In genomic region chr17:1783834-1784611, GRCh38 we compare ENCODE assay signal across 8 cellular contexts. TPM values are rescaled to one million over a fixed set of nuclear protein-coding genes. Genes with fewer than 3 reads are reported as not detected.
DNase-seq lines count a peak whose midpoint lies in the region; ATAC-seq and TF ChIP-seq lines count a peak whose summit lies in the region.

No MANE protein-coding gene starts in this region.

- peak overlapping the region; percentile 75 to 93 (median 83) for H3K9ac ChIP-seq in BLaER1 treated with 17β-estradiol and CSF1 and Interleukin-3, amounts not matched to agents 10 nM and 100 nM
- no peak overlapping the region for H3K9ac ChIP-seq in fibroblast of lung (ENCODE audit: insufficient read depth, low read length)

- no peaks in the 10 kb centered on the region for H3K9me3 Mint-ChIP-seq in T-helper 2 cell treated with Interferon-gamma antibody and Interleukin-4, amounts not matched to agents 5 μg/mL and 100 μg/mL, for 36 hours
- no peaks in the 10 kb centered on the region for H3K9me3 Mint-ChIP-seq in nephron progenitor cell

- peaks cover 52 to 74% (median 53%) of the 10 kb centered on the region in 10 experiments for H3K4me1 ChIP-seq in BLaER1 treated with 17β-estradiol and CSF1 and Interleukin-3, amounts not matched to agents 10 nM and 100 nM
- peaks cover 46% of the 10 kb centered on the region for H3K4me1 ChIP-seq in fibroblast of lung (ENCODE audit: control insufficient read depth, extremely low read depth, insufficient read depth, low read length)

- no peaks in the 10 kb centered on the region for H3K9me3 ChIP-seq in BLaER1 treated with 17β-estradiol and CSF1 and Interleukin-3, amounts not matched to agents 10 nM and 100 nM (replicated peaks in 1 of 11)
- H3K9me3 ChIP-seq in fibroblast of lung (ENCODE audit: control insufficient read depth, insufficient read depth, low read depth, low read length): no peaks in the 10 kb centered on the region

- no peaks in the 10 kb centered on the region for H3K27me3 Mint-ChIP-seq in T-helper 2 cell treated with Interferon-gamma antibody and Interleukin-4, amounts not matched to agents 5 μg/mL and 100 μg/mL, for 36 hours (ENCODE audit: low read depth)
- H3K27me3 Mint-ChIP-seq in nephron progenitor cell (ENCODE audit: low read depth, poor library complexity): no peaks in the 10 kb centered on the region

- H3K4me3 Mint-ChIP-seq in T-helper 2 cell treated with Interferon-gamma antibody and Interleukin-4, amounts not matched to agents 5 μg/mL and 100 μg/mL, for 36 hours: no peak overlapping the region
- H3K4me3 Mint-ChIP-seq in nephron progenitor cell: no peak overlapping the region

- ATAC-seq in HG02870 (IDR thresholded peaks at IDR 0.05; ENCODE audit: unreplicated experiment): no peak
- no peak for ATAC-seq in GM18909 (IDR thresholded peaks at IDR 0.05; ENCODE audit: poor library complexity, unreplicated experiment)

- peak overlapping the region; percentile 54 for H3K27ac Mint-ChIP-seq in T-helper 2 cell treated with Interferon-gamma antibody and Interleukin-4, amounts not matched to agents 5 μg/mL and 100 μg/mL, for 36 hours
- H3K27ac Mint-ChIP-seq in nephron progenitor cell: peak overlapping the region; percentile 63

- H2AFZ ChIP-seq in fibroblast of lung (ENCODE audit: low read length): no peak overlapping the region

- peak overlapping the region; percentile 74 to 98 (median 92) for H3K27ac ChIP-seq in BLaER1 treated with 17β-estradiol and CSF1 and Interleukin-3, amounts not matched to agents 10 nM and 100 nM
- peak overlapping the region; percentile 88 for H3K27ac ChIP-seq in fibroblast of lung (ENCODE audit: insufficient read depth, low read length)

- peaks cover 48% of the 10 kb centered on the region for H3K36me3 Mint-ChIP-seq in T-helper 2 cell treated with Interferon-gamma antibody and Interleukin-4, amounts not matched to agents 5 μg/mL and 100 μg/mL, for 36 hours (ENCODE audit: low read depth)
- peaks cover 69% of the 10 kb centered on the region for H3K36me3 Mint-ChIP-seq in nephron progenitor cell (ENCODE audit: low read depth)

- TF ChIP-seq CTCF in fibroblast of lung (conservative IDR thresholded peaks at IDR 0.05 in 1 of 2, IDR thresholded peaks at IDR 0.05 in 1 of 2; ENCODE audit: low read depth in 1 of 2, low read length in 2 of 2) (peak; percentile 82 to 87), nephron progenitor cell (IDR thresholded peaks at IDR 0.05) (peak; percentile 55)

- no peaks in the 10 kb centered on the region for H3K27me3 ChIP-seq in BLaER1 treated with 17β-estradiol and CSF1 and Interleukin-3, amounts not matched to agents 10 nM and 100 nM
- H3K27me3 ChIP-seq in fibroblast of lung (ENCODE audit: control insufficient read depth, insufficient read depth, low read length): no peaks in the 10 kb centered on the region

- H4K20me1 ChIP-seq in BLaER1 treated with 17β-estradiol and CSF1 and Interleukin-3, amounts not matched to agents 10 nM and 100 nM: 0 out of 22 replicates have a peak, but pooled peaks cover 0 to 3% (median 0%) of the 10 kb centered on the region in 11 experiments
- H4K20me1 ChIP-seq in fibroblast of lung (ENCODE audit: control insufficient read depth, extremely low read depth, insufficient read depth, low read length): no peaks in the 10 kb centered on the region

- peak overlapping the region in 9 of 10 experiments; percentile 13 to 61 (median 40); a peak in 16 of 20 replicates for H3K4me3 ChIP-seq in BLaER1 treated with 17β-estradiol and CSF1 and Interleukin-3, amounts not matched to agents 10 nM and 100 nM
- no peak overlapping the region for H3K4me3 ChIP-seq in fibroblast of lung (replicated peaks in 1 of 4; ENCODE audit: control extremely low read depth in 1 of 4, insufficient read depth in 1 of 4, low read depth in 3 of 4, low read length in 4 of 4)

- peak; percentile 68 for DNase-seq in HCEC 1CT
- DNase-seq in T-helper 2 cell treated with Interferon-gamma antibody and Interleukin-4, amounts not matched to agents 5 μg/mL and 100 μg/mL, for 36 hours (ENCODE audit: low spot score): no peak
- peak; percentile 81 to 98 for DNase-seq in fibroblast of lung (ENCODE audit: low read depth in 2 of 2)
- no peak for DNase-seq in nephron progenitor cell
- no peak for DNase-seq in activated CD4-positive, CD25-positive, alpha-beta regulatory T cell treated with anti-CD3 and anti-CD28 coated beads, Interleukin-2, amount 50 U/mL, for 72 hours

- peak overlapping the region; percentile 87 to 97 (median 89) for H3K4me2 ChIP-seq in BLaER1 treated with 17β-estradiol and CSF1 and Interleukin-3, amounts not matched to agents 10 nM and 100 nM
- peak overlapping the region; percentile 70 for H3K4me2 ChIP-seq in fibroblast of lung (ENCODE audit: extremely low read depth, insufficient read depth, low read length)

- H3K36me3 ChIP-seq in BLaER1 treated with 17β-estradiol and CSF1 and Interleukin-3, amounts not matched to agents 10 nM and 100 nM: peaks cover 26 to 74% (median 42%) of the 10 kb centered on the region in 11 experiments
- peaks cover 6% of the 10 kb centered on the region for H3K36me3 ChIP-seq in fibroblast of lung (ENCODE audit: control insufficient read depth, insufficient read depth, low read length)

- H3K79me2 ChIP-seq in fibroblast of lung (ENCODE audit: control insufficient read depth, insufficient read depth, low read length): no peaks in the 10 kb centered on the region

- peaks cover 5% of the 10 kb centered on the region for H3K4me1 Mint-ChIP-seq in T-helper 2 cell treated with Interferon-gamma antibody and Interleukin-4, amounts not matched to agents 5 μg/mL and 100 μg/mL, for 36 hours (ENCODE audit: low read depth)
- peaks cover 18% of the 10 kb centered on the region for H3K4me1 Mint-ChIP-seq in nephron progenitor cell

RNA-seq across cellular contexts. Expression of gene SERPINF1, which starts 22.2 kb away (rescaled TPM):
- total RNA-seq in fibroblast of lung: 199 and 429 TPM in 2 replicates
- polyA plus RNA-seq in fibroblast of lung: 140 and 360 TPM in 2 replicates
- polyA plus RNA-seq in fibroblast of lung (2012): 77.7 and 190 TPM in 2 replicates
- 42.1 and 138 TPM in 2 replicates for polyA minus RNA-seq in fibroblast of lung (ENCODE audit: low replicate concordance)

RNA-seq across cellular contexts. Expression of gene SERPINF2, which starts 41.4 kb away (rescaled TPM):
- total RNA-seq in fibroblast of lung: under 0.01 and 0.17 TPM in 2 replicates
- 0.06 and 0.09 TPM in 2 replicates for polyA plus RNA-seq in fibroblast of lung
- polyA plus RNA-seq in fibroblast of lung (2012): 0.10 TPM in 1 of 2 replicates, not detected in the other
- polyA minus RNA-seq in fibroblast of lung (ENCODE audit: low replicate concordance): 0.59 TPM in 1 of 2 replicates, not detected in the other

RNA-seq across cellular contexts. Expression of gene SMYD4, which starts 45.7 kb away (rescaled TPM):
- 8.7 and 11.6 TPM in 2 replicates for total RNA-seq in fibroblast of lung
- polyA plus RNA-seq in fibroblast of lung: 5.1 and 5.8 TPM in 2 replicates
- polyA plus RNA-seq in fibroblast of lung (2012): 4.7 and 4.8 TPM in 2 replicates
- polyA minus RNA-seq in fibroblast of lung (ENCODE audit: low replicate concordance): 7.2 and 18.1 TPM in 2 replicates

RNA-seq across cellular contexts. Expression of gene RPA1, which starts 45.8 kb away (rescaled TPM):
- total RNA-seq in fibroblast of lung: 14.6 and 22.3 TPM in 2 replicates
- polyA plus RNA-seq in fibroblast of lung: 55.4 and 104 TPM in 2 replicates
- polyA plus RNA-seq in fibroblast of lung (2012): 42.8 and 69.3 TPM in 2 replicates
- polyA minus RNA-seq in fibroblast of lung (ENCODE audit: low replicate concordance): 13.4 and 29.8 TPM in 2 replicates

RNA-seq across cellular contexts. Expression of gene WDR81, which starts 59.5 kb away (rescaled TPM):
- total RNA-seq in fibroblast of lung: 26.2 and 31.5 TPM in 2 replicates
- polyA plus RNA-seq in fibroblast of lung: 5.4 and 6.6 TPM in 2 replicates
- polyA plus RNA-seq in fibroblast of lung (2012): 11.7 and 15.4 TPM in 2 replicates
- 18.6 and 20.9 TPM in 2 replicates for polyA minus RNA-seq in fibroblast of lung (ENCODE audit: low replicate concordance)

Comparison
In these comparisons a context has a peak if more than half of its experiments do, and no peak if none do; other contexts are left out.
1. H3K4me3 ChIP-seq: peak in BLaER1 treated with 17β-estradiol and CSF1 and Interleukin-3, amounts not matched to agents 10 nM and 100 nM (9 of 10); none in fibroblast of lung (0 of 4).
2. DNase-seq: peak in HCEC 1CT (single experiment) and fibroblast of lung (2 of 2); none in T-helper 2 cell treated with Interferon-gamma antibody and Interleukin-4, amounts not matched to agents 5 μg/mL and 100 μg/mL, for 36 hours (single experiment), nephron progenitor cell (single experiment) and activated CD4-positive, CD25-positive, alpha-beta regulatory T cell treated with anti-CD3 and anti-CD28 coated beads, Interleukin-2, amount 50 U/mL, for 72 hours (single experiment).